9 cellular contexts compared by ENCODE assay signal in genomic region chr20:16378122-16378521, GRCh38.
"Had no signal": no experiment of that assay in that cellular context is flagged by ENCODE, and none has a peak within 500 bp of the region (broad histone marks: within the 10 kb centered on the region; RNA-seq: fewer than 3 reads in every experiment).

No MANE protein-coding gene starts in this region.

- DNase-seq: IMR-90, Karpas-422, KBM-7, KG1 had no signal

- H3K4me3 Mint-ChIP-seq: IgD-negative memory B cell had no signal

- ATAC-seq: K562 had no signal

- FAIRE-seq: HTR-8/SVneo, K562 had no signal

- H3K9me3 Mint-ChIP-seq: IgD-negative memory B cell had no signal

- H3K4me3 ChIP-seq: K562 had no signal

- H3K4me2 ChIP-seq: KMS-11 had no signal

- H3K27ac Mint-ChIP-seq: IgD-negative memory B cell had no signal

- H3K9ac ChIP-seq: KMS-11 had no signal

- H3K27me3 Mint-ChIP-seq: IgD-negative memory B cell had no signal

- H3K27ac ChIP-seq: HL-60, KMS-11 had no signal
